26 cellular contexts compared by ENCODE assay signal in the genomic region with DNA sequence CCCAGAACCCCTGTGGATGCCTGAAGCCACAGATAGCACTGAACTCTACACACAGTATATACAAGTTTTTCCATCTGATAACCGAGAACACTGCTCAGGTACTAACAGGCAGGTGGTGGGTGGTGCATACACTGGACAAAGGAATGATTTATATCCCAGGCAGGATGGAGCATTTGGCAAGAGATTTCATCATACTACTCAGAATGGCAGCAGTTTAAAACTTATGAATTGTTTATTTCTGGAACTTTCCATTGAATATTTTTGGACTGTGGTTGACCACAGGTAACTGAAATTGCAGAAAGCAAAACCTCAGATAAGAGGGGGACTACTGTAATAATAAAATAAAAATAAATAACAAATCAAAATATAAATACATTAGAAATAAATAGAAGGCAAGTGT. TPM values are rescaled to one million over a fixed set of nuclear protein-coding genes. Genes with fewer than 3 reads are reported as not detected.
A peak's percentile ranks its signal among the peaks of the same experiment; 100 is the strongest.
DNase-seq lines count a peak whose midpoint lies in the region; ATAC-seq, FAIRE-seq and TF ChIP-seq lines count a peak whose summit lies in the region.
"Had no signal": no experiment of that assay in that cellular context is flagged by ENCODE, and none has a peak within 500 bp of the region (broad histone marks: within the 10 kb centered on the region; RNA-seq: fewer than 3 reads in every experiment).

No MANE protein-coding gene starts in this region.

- H3K9me3 ChIP-seq in PC-3 (ENCODE audit: low read length), result peaks cover 6% of the 10 kb centered on the region
- H3K9me3 ChIP-seq: thyroid gland had no signal

- no peak for TF ChIP-seq CTCF in PC-3 (conservative IDR thresholded peaks at IDR 0.05; ENCODE audit: low read depth, low read length)

- POLR2A ChIA-PET in PC-3 (lab: Charles Lee; ENCODE audit: unreplicated experiment), result no interaction called here

- intact Hi-C loops in PC-3 (cut with micrococcal nuclease), result no loop called here

- H3K4me2 ChIP-seq in PC-3 (ENCODE audit: low read length), result no peak overlapping the region

- no peak for FAIRE-seq in GM19239 (lab: Jason Lieb, UNC)
- FAIRE-seq: astrocyte had no signal

- ATAC-seq in HG02885 (IDR thresholded peaks at IDR 0.05; ENCODE audit: poor library complexity, unreplicated experiment) (peak; percentile 31), PC-3 (peak; percentile 43; the same call in 1 of the 2 replicates), GM19455 (IDR thresholded peaks at IDR 0.05; ENCODE audit: unreplicated experiment) (no peak)
- ATAC-seq: activated CD8-positive, alpha-beta T cell treated with anti-CD3 and anti-CD28 coated beads for 36 hours; Right ventricle myocardium inferior; stimulated activated naive CD8-positive, alpha-beta T cell treated with anti-CD3 and anti-CD28 coated beads, Interleukin-15, amount 100 ng/mL, for 72 hours had no signal

- H3K36me3 ChIP-seq in PC-3 (ENCODE audit: low read depth, low read length), result no peaks in the 10 kb centered on the region; the same call in 1 of the 2 replicates
- H3K36me3 ChIP-seq: sigmoid colon, thyroid gland had no signal

- CTCF ChIA-PET in PC-3 (lab: Charles Lee), result interaction anchor here (1.0 kb wide), 1 partner anchor 256 kb away, joined by 3 read pairs; no protein-coding TSS in a partner anchor

- BruUV-seq in PC-3 (replicated peaks; lab: Mats Ljungman, UMichigan), result no TSS peak

- no peak overlapping the region for H2AFZ ChIP-seq in PC-3 (ENCODE audit: low read length)

- no peaks in the 10 kb centered on the region for H3K27me3 ChIP-seq in PC-3 (ENCODE audit: low read length)
- H3K27me3 ChIP-seq: sigmoid colon, thyroid gland had no signal

- H3F3A ChIP-seq in PC-3 (ENCODE audit: low read length, unreplicated experiment), result no peaks in the 10 kb centered on the region

- H3K4me1 ChIP-seq in PC-3 (ENCODE audit: insufficient read depth, low read length), result no peaks in the 10 kb centered on the region
- H3K4me1 ChIP-seq: sigmoid colon, thyroid gland had no signal

- no peaks in the 10 kb centered on the region for H4K20me1 ChIP-seq in PC-3 (ENCODE audit: low read length)

- peak; percentile 15 for DNase-seq in COLO668 (lab: John Stamatoyannopoulos, UW; ENCODE audit: unreplicated experiment)
- DNase-seq in PC-3, result peak; percentile 62
- DNase-seq in epithelial cell of prostate (ENCODE audit: low read depth, low spot score), result peak; percentile 49
- no peak for DNase-seq in GM19239 (ENCODE audit: insufficient read length, low spot score)
- no peak for DNase-seq in SKM-1 treated with dmso at 0.1 percent for 144 hours (lab: John Stamatoyannopoulos, UW; ENCODE audit: unreplicated experiment)
- DNase-seq: activated CD4-positive, alpha-beta T cell treated with anti-CD3 and anti-CD28 coated beads for 1 hour; activated CD8-positive, alpha-beta T cell treated with anti-CD3 and anti-CD28 coated beads for 36 hours; activated effector memory CD4-positive, alpha-beta T cell treated with Interleukin-2 at 50 U/mL for 16 hours; activated naive CD8-positive, alpha-beta T cell treated with anti-CD3 and anti-CD28 coated beads for 36 hours; activated T-cell treated with anti-CD3 and anti-CD28 coated beads for 4 hours; CD4-positive, alpha-beta memory T cell; dermis blood vessel endothelial cell; GDM1; glutamatergic neuron; kidney glomerular epithelial cell; NCI-H1092; NCI-H2081; NCI-H524; sigmoid colon; stimulated activated naive CD8-positive, alpha-beta T cell treated with anti-CD3 and anti-CD28 coated beads, Interleukin-15, amount 100 ng/mL, for 72 hours; thyroid gland had no signal

- no peak overlapping the region for H3K4me3 ChIP-seq in PC-3 (ENCODE audit: low read length)
- H3K4me3 ChIP-seq: sigmoid colon, thyroid gland had no signal

- H3K79me2 ChIP-seq in PC-3 (ENCODE audit: low read length), result no peaks in the 10 kb centered on the region

- no peak overlapping the region for H3K9ac ChIP-seq in PC-3 (ENCODE audit: low read length)

- H3K9me2 ChIP-seq in PC-3 (replicated peaks; ENCODE audit: low read length), result no peaks in the 10 kb centered on the region

- H3K27ac ChIP-seq in PC-3 (ENCODE audit: low read length) (no peak overlapping the region), epithelial cell of prostate (peak overlapping the region; percentile 24)
- H3K27ac ChIP-seq: sigmoid colon, thyroid gland had no signal

RNA-seq across cellular contexts. Expression of gene KCNMA1, which starts 10.9 kb away (rescaled TPM):
- total RNA-seq in PC-3 (2014; rRNA removed), result 143 and 193 TPM in 2 replicates
- total RNA-seq: activated naive CD8-positive, alpha-beta T cell treated with anti-CD3 and anti-CD28 coated beads for 36 hours; CD4-positive, alpha-beta memory T cell; OCI-LY7 had no signal

Comparison
In these comparisons a context has a peak if more than half of its experiments do, and no peak if none do; other contexts are left out.
1. DNase-seq: peak in COLO668 (single experiment), PC-3 (single experiment) and epithelial cell of prostate (single experiment); none in GM19239 (single experiment) and SKM-1 treated with dmso at 0.1 percent for 144 hours (single experiment).